Comparison of ENCODE assay signal across 8 cellular contexts in genomic region chr10:125822878-125823662, GRCh38. TPM values are rescaled to one million over a fixed set of nuclear protein-coding genes. Genes with fewer than 3 reads are reported as not detected.
A peak's percentile ranks its signal among the peaks of the same experiment; 100 is the strongest.
DNase-seq lines count a peak whose midpoint lies in the region; ATAC-seq and TF ChIP-seq lines count a peak whose summit lies in the region.

BCCIP (plus strand) TSS chr10:125823546; CDS start chr10:125823558, 12 bp downstream.
UROS (minus strand) TSS chr10:125823258; CDS start chr10:125816499, 6,759 bp downstream.

- peak; percentile 70 for ATAC-seq in GM21737 (IDR thresholded peaks at IDR 0.05; ENCODE audit: unreplicated experiment)

- no peak within 1 kb of the TSS for H3K4me3 Mint-ChIP-seq in activated T-cell treated with anti-CD3 and anti-CD28 coated beads, Interleukin-2, amount 50 U/mL, for 24 hours

- peaks cover 6 to 26% (median 11%) of the 10 kb centered on the region in 4 donors for H3K36me3 ChIP-seq in esophagus muscularis mucosa
- peaks cover 13 to 15% of the 10 kb centered on the region in 2 donors for H3K36me3 ChIP-seq in muscle layer of duodenum (ENCODE audit: control insufficient read depth in 1 of 2, insufficient read depth in 2 of 2, low read length in 2 of 2)

- TF ChIP-seq CTCF in esophagus muscularis mucosa (IDR thresholded peaks at IDR 0.05), result peak in 1 of 3 experiments; percentile 17

- H3K27ac ChIP-seq in esophagus muscularis mucosa (replicated peaks in 1 of 4), result peak within 1 kb of the TSS; percentile 83 to 90 (median 88)
- H3K27ac ChIP-seq in muscle layer of duodenum (ENCODE audit: low read length), result peak within 1 kb of the TSS; percentile 96

- H3K4me1 Mint-ChIP-seq in activated T-cell treated with anti-CD3 and anti-CD28 coated beads, Interleukin-2, amount 50 U/mL, for 24 hours (ENCODE audit: low read depth), result peaks cover 25% of the 10 kb centered on the region

- intact Hi-C loops in esophagus muscularis mucosa (cut with DNase I), result no loop called here

- WGBS in esophagus muscularis mucosa, result 0% methylated on average over 45 of the region's 74 CpGs

- H3K27me3 Mint-ChIP-seq in activated T-cell treated with anti-CD3 and anti-CD28 coated beads, Interleukin-2, amount 50 U/mL, for 24 hours, result no peaks in the 10 kb centered on the region

- peaks cover 5% of the 10 kb centered on the region for H3K36me3 Mint-ChIP-seq in activated T-cell treated with anti-CD3 and anti-CD28 coated beads, Interleukin-2, amount 50 U/mL, for 24 hours (ENCODE audit: low read depth)

- TF ChIP-seq POLR2A in esophagus muscularis mucosa (IDR thresholded peaks at IDR 0.05; ENCODE audit: low read depth), result peak; percentile 3

- H3K4me1 ChIP-seq in esophagus muscularis mucosa (peaks cover 29 to 52% (median 42%) of the 10 kb centered on the region in 4 donors), muscle layer of duodenum (ENCODE audit: control insufficient read depth in 1 of 2, insufficient read depth in 2 of 2, low read length in 2 of 2) (peaks cover 25 to 35% of the 10 kb centered on the region in 2 donors)

- H3K27me3 ChIP-seq in esophagus muscularis mucosa (no peaks in the 10 kb centered on the region), muscle layer of duodenum (ENCODE audit: low read depth, low read length) (no peaks in the 10 kb centered on the region)

- TF ChIP-seq EP300 in esophagus muscularis mucosa (IDR thresholded peaks at IDR 0.05), result no peak

- H3K9me3 ChIP-seq in esophagus muscularis mucosa, result no peaks in the 10 kb centered on the region
- no peaks in the 10 kb centered on the region for H3K9me3 ChIP-seq in muscle layer of duodenum (ENCODE audit: control insufficient read depth in 1 of 2, low read length in 2 of 2)

- peak within 1 kb of the TSS; percentile 72 to 100 (median 99) for H3K4me3 ChIP-seq in esophagus muscularis mucosa
- H3K4me3 ChIP-seq in muscle layer of duodenum (ENCODE audit: low read depth in 1 of 2, low read length in 2 of 2), result peak within 1 kb of the TSS; percentile 100

- H3K27ac Mint-ChIP-seq in activated T-cell treated with anti-CD3 and anti-CD28 coated beads, Interleukin-2, amount 50 U/mL, for 24 hours, result peak within 1 kb of the TSS; percentile 88

- DNase-seq in DMS53 (lab: John Stamatoyannopoulos, UW) (peak; percentile 96), KG1 (lab: John Stamatoyannopoulos, UW) (peak; percentile 97), esophagus muscularis mucosa (ENCODE audit: extremely low spot score) (peak; percentile 98)
- DNase-seq in activated T-cell treated with anti-CD3 and anti-CD28 coated beads, Interleukin-2, amount 50 U/mL, for 24 hours, result peak; percentile 93
- DNase-seq in stimulated activated CD8-positive, alpha-beta memory T cell treated with anti-CD3 and anti-CD28 coated beads, Interleukin-7, amount 100 ng/mL, for 24 hours (ENCODE audit: low read depth), result peak; percentile 80

- no peaks in the 10 kb centered on the region for H3K9me3 Mint-ChIP-seq in activated T-cell treated with anti-CD3 and anti-CD28 coated beads, Interleukin-2, amount 50 U/mL, for 24 hours

TF ChIP-seq in PFSK-1, 5 proteins besides CTCF, POLR2A, EP300 and RAD21:
- TF ChIP-seq, protein P1, sequence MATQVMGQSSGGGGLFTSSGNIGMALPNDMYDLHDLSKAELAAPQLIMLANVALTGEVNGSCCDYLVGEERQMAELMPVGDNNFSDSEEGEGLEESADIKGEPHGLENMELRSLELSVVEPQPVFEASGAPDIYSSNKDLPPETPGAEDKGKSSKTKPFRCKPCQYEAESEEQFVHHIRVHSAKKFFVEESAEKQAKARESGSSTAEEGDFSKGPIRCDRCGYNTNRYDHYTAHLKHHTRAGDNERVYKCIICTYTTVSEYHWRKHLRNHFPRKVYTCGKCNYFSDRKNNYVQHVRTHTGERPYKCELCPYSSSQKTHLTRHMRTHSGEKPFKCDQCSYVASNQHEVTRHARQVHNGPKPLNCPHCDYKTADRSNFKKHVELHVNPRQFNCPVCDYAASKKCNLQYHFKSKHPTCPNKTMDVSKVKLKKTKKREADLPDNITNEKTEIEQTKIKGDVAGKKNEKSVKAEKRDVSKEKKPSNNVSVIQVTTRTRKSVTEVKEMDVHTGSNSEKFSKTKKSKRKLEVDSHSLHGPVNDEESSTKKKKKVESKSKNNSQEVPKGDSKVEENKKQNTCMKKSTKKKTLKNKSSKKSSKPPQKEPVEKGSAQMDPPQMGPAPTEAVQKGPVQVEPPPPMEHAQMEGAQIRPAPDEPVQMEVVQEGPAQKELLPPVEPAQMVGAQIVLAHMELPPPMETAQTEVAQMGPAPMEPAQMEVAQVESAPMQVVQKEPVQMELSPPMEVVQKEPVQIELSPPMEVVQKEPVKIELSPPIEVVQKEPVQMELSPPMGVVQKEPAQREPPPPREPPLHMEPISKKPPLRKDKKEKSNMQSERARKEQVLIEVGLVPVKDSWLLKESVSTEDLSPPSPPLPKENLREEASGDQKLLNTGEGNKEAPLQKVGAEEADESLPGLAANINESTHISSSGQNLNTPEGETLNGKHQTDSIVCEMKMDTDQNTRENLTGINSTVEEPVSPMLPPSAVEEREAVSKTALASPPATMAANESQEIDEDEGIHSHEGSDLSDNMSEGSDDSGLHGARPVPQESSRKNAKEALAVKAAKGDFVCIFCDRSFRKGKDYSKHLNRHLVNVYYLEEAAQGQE (IDR thresholded peaks at IDR 0.05; ENCODE audit: insufficient read depth in 1 of 2, low read depth in 2 of 2, low read length in 2 of 2), result peak in 1 of 2 experiments; percentile 14; a peak in 1 of 4 replicates
- TF ChIP-seq SIN3A (IDR thresholded peaks at IDR 0.05; ENCODE audit: borderline replicate concordance, insufficient read depth, low read length) (0 out of 2 replicates have a peak, but pooled peaks have one; percentile 56), POLR2AphosphoS5 (IDR thresholded peaks at IDR 0.05; ENCODE audit: low read depth, low read length) (peak; percentile 66), TAF1 (IDR thresholded peaks at IDR 0.05; ENCODE audit: borderline replicate concordance, insufficient read depth, low read length) (peak; percentile 83; the same call in 1 of the 2 replicates), FOXP2 (optimal IDR thresholded peaks at IDR 0.05; ENCODE audit: borderline replicate concordance, extremely low read depth, extremely low read length, insufficient read depth) (no peak)

RNA-seq across cellular contexts. Expression of gene BCCIP, which starts in this region (rescaled TPM):
- 39.4 TPM for polyA plus RNA-seq in PFSK-1 (2012; ENCODE audit: insufficient read length, low read depth)
- total RNA-seq in esophagus muscularis mucosa, result 10 to 100 TPM; 36.8 to 53.2 (median 46.3) TPM

RNA-seq across cellular contexts. Expression of gene UROS, which starts in this region (rescaled TPM):
- 31.0 TPM for polyA plus RNA-seq in PFSK-1 (2012; ENCODE audit: insufficient read length, low read depth)
- 10 to 100 TPM; 29.7 to 46.5 (median 36.4) TPM for total RNA-seq in esophagus muscularis mucosa

Comparison
In these comparisons a context has a peak if more than half of its experiments do, and no peak if none do; other contexts are left out.
1. Peak in every context shown above with its lines: DNase-seq, ATAC-seq, H3K4me3 ChIP-seq and H3K27ac ChIP-seq.